Comparison of ENCODE assay signal across 2 cellular contexts in the genomic region with DNA sequence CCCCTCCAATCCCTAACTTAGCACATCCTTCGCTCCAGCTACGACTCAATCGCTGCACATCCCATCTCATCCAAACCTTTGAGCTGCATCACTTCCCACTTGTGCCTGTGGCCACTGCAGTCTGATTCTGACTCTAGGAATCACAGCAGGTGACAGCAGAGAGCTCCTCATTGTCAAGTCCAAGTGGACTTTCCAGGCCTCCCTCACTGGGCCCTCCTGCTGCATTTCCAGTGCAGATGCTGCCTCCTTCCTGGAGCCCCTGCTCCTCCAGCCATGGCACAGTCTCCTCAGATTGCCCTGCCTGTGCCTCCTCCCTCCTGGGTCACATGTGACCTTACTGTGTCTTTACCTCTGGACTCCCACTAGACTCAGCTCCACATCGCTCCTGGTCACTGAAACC.
TF ChIP-seq lines count a peak whose summit lies in the region.

No MANE protein-coding gene starts in this region.

TF ChIP-seq in K562, 482 proteins besides CTCF, POLR2A, EP300 and RAD21:
- TF ChIP-seq, protein P1, sequence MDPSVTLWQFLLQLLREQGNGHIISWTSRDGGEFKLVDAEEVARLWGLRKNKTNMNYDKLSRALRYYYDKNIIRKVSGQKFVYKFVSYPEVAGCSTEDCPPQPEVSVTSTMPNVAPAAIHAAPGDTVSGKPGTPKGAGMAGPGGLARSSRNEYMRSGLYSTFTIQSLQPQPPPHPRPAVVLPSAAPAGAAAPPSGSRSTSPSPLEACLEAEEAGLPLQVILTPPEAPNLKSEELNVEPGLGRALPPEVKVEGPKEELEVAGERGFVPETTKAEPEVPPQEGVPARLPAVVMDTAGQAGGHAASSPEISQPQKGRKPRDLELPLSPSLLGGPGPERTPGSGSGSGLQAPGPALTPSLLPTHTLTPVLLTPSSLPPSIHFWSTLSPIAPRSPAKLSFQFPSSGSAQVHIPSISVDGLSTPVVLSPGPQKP (CRISPR knock-in tag; IDR thresholded peaks at IDR 0.05): no peak
- no peak for TF ChIP-seq DMBX1 (CRISPR knock-in tag; IDR thresholded peaks at IDR 0.05; ENCODE audit: borderline replicate concordance)
- no peak for TF ChIP-seq DACH1 (IDR thresholded peaks at IDR 0.05; ENCODE audit: partially characterized antibody)
- peak; percentile 12 for TF ChIP-seq POLR2B (IDR thresholded peaks at IDR 0.05; ENCODE audit: low read depth, partially characterized antibody)
- TF ChIP-seq, protein P2, sequence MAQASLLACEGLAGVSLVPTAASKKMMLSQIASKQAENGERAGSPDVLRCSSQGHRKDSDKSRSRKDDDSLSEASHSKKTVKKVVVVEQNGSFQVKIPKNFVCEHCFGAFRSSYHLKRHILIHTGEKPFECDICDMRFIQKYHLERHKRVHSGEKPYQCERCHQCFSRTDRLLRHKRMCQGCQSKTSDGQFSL (CRISPR knock-in tag; IDR thresholded peaks at IDR 0.05): no peak
- TF ChIP-seq, protein P2 (tag; IDR thresholded peaks at IDR 0.05): no peak
- TF ChIP-seq SUPT5H (IDR thresholded peaks at IDR 0.05): peak; percentile 41; the same call in 1 of the 2 replicates
- no peak for TF ChIP-seq ZNF444 (CRISPR knock-in tag; IDR thresholded peaks at IDR 0.05)
- no peak for TF ChIP-seq ZNF133 (CRISPR knock-in tag; IDR thresholded peaks at IDR 0.05)
- no peak for TF ChIP-seq MLX (CRISPR knock-in tag; conservative IDR thresholded peaks at IDR 0.05)
- peak; percentile 63 for TF ChIP-seq E2F8 (IDR thresholded peaks at IDR 0.05; ENCODE audit: low read depth, partially characterized antibody)
- TF ChIP-seq MYBL2 (IDR thresholded peaks at IDR 0.05; ENCODE audit: low read depth): no peak
- no peak for TF ChIP-seq MYBL2 (CRISPR knock-in tag; IDR thresholded peaks at IDR 0.05; ENCODE audit: borderline replicate concordance)
- no peak for TF ChIP-seq ZBTB49 (CRISPR knock-in tag; IDR thresholded peaks at IDR 0.05; ENCODE audit: borderline replicate concordance)
- no peak for TF ChIP-seq SMAD4 (CRISPR knock-in tag; conservative IDR thresholded peaks at IDR 0.05)
- no peak for TF ChIP-seq HOXB6 (CRISPR knock-in tag; IDR thresholded peaks at IDR 0.05; ENCODE audit: borderline replicate concordance)
- no peak for TF ChIP-seq FOSL1 (tag; conservative IDR thresholded peaks at IDR 0.05)
- TF ChIP-seq PTRF (tag; IDR thresholded peaks at IDR 0.05): no peak

TF ChIP-seq in HepG2, 621 proteins besides CTCF, POLR2A, EP300 and RAD21 (continued from another document):
- TF ChIP-seq TFE3 (CRISPR knock-in tag; IDR thresholded peaks at IDR 0.05) (no peak), RBM22 (optimal IDR thresholded peaks at IDR 0.05; ENCODE audit: low read length) (peak; percentile 90), ZNF564 (CRISPR knock-in tag; IDR thresholded peaks at IDR 0.05) (no peak), MBD4 (IDR thresholded peaks at IDR 0.05; ENCODE audit: borderline replicate concordance, low read length) (no peak), U2AF1 (optimal IDR thresholded peaks at IDR 0.05; ENCODE audit: low read depth, low read length) (no peak), ZFP36 (IDR thresholded peaks at IDR 0.05; ENCODE audit: borderline replicate concordance, low read depth, low read length, partially characterized antibody) (no peak), IKZF4 (CRISPR knock-in tag; IDR thresholded peaks at IDR 0.05; ENCODE audit: borderline replicate concordance, low read depth, not compliant biosample characterization) (no peak), POLR2G (IDR thresholded peaks at IDR 0.05; ENCODE audit: low read depth, low read length) (peak; percentile 37; the same call in 1 of the 2 replicates)
- TF ChIP-seq, protein P3, sequence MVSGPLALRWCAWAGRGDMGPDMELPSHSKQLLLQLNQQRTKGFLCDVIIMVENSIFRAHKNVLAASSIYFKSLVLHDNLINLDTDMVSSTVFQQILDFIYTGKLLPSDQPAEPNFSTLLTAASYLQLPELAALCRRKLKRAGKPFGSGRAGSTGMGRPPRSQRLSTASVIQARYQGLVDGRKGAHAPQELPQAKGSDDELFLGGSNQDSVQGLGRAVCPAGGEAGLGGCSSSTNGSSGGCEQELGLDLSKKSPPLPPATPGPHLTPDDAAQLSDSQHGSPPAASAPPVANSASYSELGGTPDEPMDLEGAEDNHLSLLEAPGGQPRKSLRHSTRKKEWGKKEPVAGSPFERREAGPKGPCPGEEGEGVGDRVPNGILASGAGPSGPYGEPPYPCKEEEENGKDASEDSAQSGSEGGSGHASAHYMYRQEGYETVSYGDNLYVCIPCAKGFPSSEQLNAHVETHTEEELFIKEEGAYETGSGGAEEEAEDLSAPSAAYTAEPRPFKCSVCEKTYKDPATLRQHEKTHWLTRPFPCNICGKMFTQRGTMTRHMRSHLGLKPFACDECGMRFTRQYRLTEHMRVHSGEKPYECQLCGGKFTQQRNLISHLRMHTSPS (CRISPR knock-in tag; IDR thresholded peaks at IDR 0.05; ENCODE audit: low read depth): no peak
